In genomic region chr4:53589511-53589910, GRCh38 we compare ENCODE assay signal across 21 cellular contexts. TPM values are rescaled to one million over a fixed set of nuclear protein-coding genes. Genes with fewer than 3 reads are reported as not detected.
"Had no signal": no experiment of that assay in that cellular context is flagged by ENCODE, and none has a peak within 500 bp of the region (broad histone marks: within the 10 kb centered on the region; RNA-seq: fewer than 3 reads in every experiment).

No MANE protein-coding gene starts in this region.

- DNase-seq: activated CD4-positive, alpha-beta memory T cell treated with anti-CD3 and anti-CD28 coated beads for 36 hours; activated CD4-positive, CD25-positive, alpha-beta regulatory T cell treated with anti-CD3 and anti-CD28 coated beads, Interleukin-2, amount 50 U/mL, for 72 hours; activated gamma-delta T cell treated with Interleukin-2 at 50 U/mL for 16 hours; activated naive CD8-positive, alpha-beta T cell treated with anti-CD3 and anti-CD28 coated beads, Interleukin-2, amount 10 ng/mL, durations not matched to agents 7 days and 5 days; activated T-cell treated with anti-CD3 and anti-CD28 coated beads, Interleukin-2, amount 50 U/mL, for 72 hours; aorta; dorsolateral prefrontal cortex; hippocampal formation; natural killer cell; nucleus accumbens; right lobe of liver; stimulated activated CD4-positive, alpha-beta T cell treated with anti-CD3 and anti-CD28 coated beads, Interleukin-4, amount 100 ng/mL, for 1 hour; stimulated activated naive CD8-positive, alpha-beta T cell treated with anti-CD3 and anti-CD28 coated beads, Interleukin-15, amount 100 ng/mL, for 72 hours; SW 1271; uterus had no signal

- H3K9me3 Mint-ChIP-seq: activated CD4-positive, alpha-beta memory T cell treated with anti-CD3 and anti-CD28 coated beads for 36 hours; activated naive CD8-positive, alpha-beta T cell treated with anti-CD3 and anti-CD28 coated beads, Interleukin-2, amount 10 ng/mL, durations not matched to agents 7 days and 5 days; activated T-cell treated with anti-CD3 and anti-CD28 coated beads, Interleukin-2, amount 50 U/mL, for 72 hours; natural killer cell; stimulated activated naive CD8-positive, alpha-beta T cell treated with anti-CD3 and anti-CD28 coated beads, Interleukin-15, amount 100 ng/mL, for 72 hours; T-helper 2 cell treated with Interferon-gamma antibody and Interleukin-4, amounts not matched to agents 5 μg/mL and 100 μg/mL, for 36 hours had no signal

- H3K4me1 ChIP-seq: prostate gland, uterus had no signal

- H3K4me1 Mint-ChIP-seq: activated naive CD8-positive, alpha-beta T cell treated with anti-CD3 and anti-CD28 coated beads, Interleukin-2, amount 10 ng/mL, durations not matched to agents 7 days and 5 days had no signal

- H3K36me3 Mint-ChIP-seq: activated CD4-positive, alpha-beta memory T cell treated with anti-CD3 and anti-CD28 coated beads for 36 hours; activated naive CD8-positive, alpha-beta T cell treated with anti-CD3 and anti-CD28 coated beads, Interleukin-2, amount 10 ng/mL, durations not matched to agents 7 days and 5 days; natural killer cell had no signal

- FAIRE-seq: bronchial epithelial cell, endothelial cell of umbilical vein had no signal

- H3K9me3 ChIP-seq: prostate gland, right lobe of liver, uterus had no signal

- H3K36me3 ChIP-seq: prostate gland, right lobe of liver, uterus had no signal

- H3K27ac Mint-ChIP-seq: activated CD4-positive, alpha-beta memory T cell treated with anti-CD3 and anti-CD28 coated beads for 36 hours; activated naive CD8-positive, alpha-beta T cell treated with anti-CD3 and anti-CD28 coated beads, Interleukin-2, amount 10 ng/mL, durations not matched to agents 7 days and 5 days; activated T-cell treated with anti-CD3 and anti-CD28 coated beads, Interleukin-2, amount 50 U/mL, for 72 hours; natural killer cell; stimulated activated naive CD8-positive, alpha-beta T cell treated with anti-CD3 and anti-CD28 coated beads, Interleukin-15, amount 100 ng/mL, for 72 hours; T-helper 2 cell treated with Interferon-gamma antibody and Interleukin-4, amounts not matched to agents 5 μg/mL and 100 μg/mL, for 36 hours had no signal

- H3K4me3 Mint-ChIP-seq: activated CD4-positive, alpha-beta memory T cell treated with anti-CD3 and anti-CD28 coated beads for 36 hours; activated naive CD8-positive, alpha-beta T cell treated with anti-CD3 and anti-CD28 coated beads, Interleukin-2, amount 10 ng/mL, durations not matched to agents 7 days and 5 days; activated T-cell treated with anti-CD3 and anti-CD28 coated beads, Interleukin-2, amount 50 U/mL, for 72 hours; natural killer cell; stimulated activated naive CD8-positive, alpha-beta T cell treated with anti-CD3 and anti-CD28 coated beads, Interleukin-15, amount 100 ng/mL, for 72 hours; T-helper 2 cell treated with Interferon-gamma antibody and Interleukin-4, amounts not matched to agents 5 μg/mL and 100 μg/mL, for 36 hours had no signal

- H3K27me3 ChIP-seq: right lobe of liver, uterus had no signal

- H3K4me3 ChIP-seq: dorsolateral prefrontal cortex, lung, uterus had no signal

- ATAC-seq: activated T-cell treated with anti-CD3 and anti-CD28 coated beads, Interleukin-2, amount 50 U/mL, for 72 hours; natural killer cell; stimulated activated naive CD8-positive, alpha-beta T cell treated with anti-CD3 and anti-CD28 coated beads, Interleukin-15, amount 100 ng/mL, for 72 hours had no signal

- H3K27ac ChIP-seq: dorsolateral prefrontal cortex, uterus had no signal

RNA-seq across cellular contexts. Expression of gene LNX1, which starts 1.8 kb away (rescaled TPM):
- total RNA-seq: activated CD4-positive, alpha-beta memory T cell treated with anti-CD3 and anti-CD28 coated beads for 36 hours; activated naive CD8-positive, alpha-beta T cell treated with anti-CD3 and anti-CD28 coated beads, Interleukin-2, amount 10 ng/mL, durations not matched to agents 7 days and 5 days; mononuclear cell; natural killer cell had no signal
